ENCODE assay signal across 27 cellular contexts in the genomic region with DNA sequence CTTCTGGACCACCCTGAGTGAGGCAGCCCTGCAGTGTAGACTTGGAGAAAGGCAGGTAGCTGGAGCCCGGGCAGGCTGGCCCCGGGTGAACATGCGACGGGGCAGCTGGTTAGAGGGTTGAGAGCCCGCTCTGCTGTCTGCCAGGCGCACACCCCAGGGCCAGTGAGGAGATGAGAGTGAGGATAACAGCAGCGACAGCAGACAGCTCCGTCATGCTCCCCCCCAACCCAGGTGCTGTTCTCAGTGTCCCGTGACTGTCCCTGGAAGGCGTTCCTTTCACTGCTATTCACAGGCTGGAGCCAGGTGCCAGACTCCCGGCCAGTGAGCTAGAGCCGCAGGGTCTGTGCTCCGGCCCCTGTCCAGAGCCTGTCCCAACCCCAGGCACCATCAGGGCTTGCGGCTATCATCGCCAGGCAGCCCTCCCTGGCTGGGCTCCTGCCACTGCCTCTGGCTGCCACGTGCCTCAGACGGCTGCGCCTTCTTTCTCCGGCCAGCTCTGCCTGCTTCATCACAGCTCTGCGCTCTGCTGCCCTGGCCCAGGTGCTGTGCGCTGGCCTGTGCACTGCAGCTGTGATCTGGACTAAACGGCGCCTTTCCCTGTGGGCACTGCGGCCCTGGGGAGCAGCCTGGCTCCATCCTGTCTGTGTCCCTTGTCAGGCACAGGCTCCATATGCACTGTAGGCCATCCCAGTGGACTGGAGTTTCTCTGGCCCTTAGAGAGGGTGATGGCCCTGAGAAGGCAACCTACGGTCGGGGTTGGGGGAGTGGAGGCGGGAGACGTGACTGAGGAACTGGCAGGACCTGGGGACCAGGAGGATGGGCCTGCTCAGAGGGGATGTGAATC. TPM values are rescaled to one million over a fixed set of nuclear protein-coding genes. Genes with fewer than 3 reads are reported as not detected.
DNase-seq lines count a peak whose midpoint lies in the region; ATAC-seq and TF ChIP-seq lines count a peak whose summit lies in the region.
"Had no signal": no experiment of that assay in that cellular context is flagged by ENCODE, and none has a peak within 500 bp of the region (broad histone marks: within the 10 kb centered on the region; RNA-seq: fewer than 3 reads in every experiment).

No MANE protein-coding gene starts in this region.

- no CpG with 5 or more reads among the region's 28 CpGs for WGBS in H9 (ENCODE audit: extremely low coverage, insufficient read length, low lambda C conversion rate)

- no peak overlapping the region for H3K4me2 ChIP-seq in H9 (ENCODE audit: insufficient read depth, insufficient read length, low read length)
- no peak overlapping the region for H3K4me2 ChIP-seq in osteoblast (ENCODE audit: insufficient read depth, low read length)

- H3K23ac ChIP-seq in H9 (ENCODE audit: insufficient read length, low read depth, low read length) = no peak overlapping the region

- no peak overlapping the region for H2BK15ac ChIP-seq in H9 (ENCODE audit: low read depth, low read length)

- no peak overlapping the region for H2AK5ac ChIP-seq in H9 (ENCODE audit: insufficient read length, low read length)

- peaks cover 10 to 12% of the 10 kb centered on the region in 2 experiments for H3K4me1 Mint-ChIP-seq in H9
- H3K4me1 Mint-ChIP-seq: activated naive CD8-positive, alpha-beta T cell treated with anti-CD3 and anti-CD28 coated beads, Interleukin-2, amount 50 U/mL, for 24 hours; CD4-positive, CD25-positive, alpha-beta regulatory T cell; mesothelial cell of epicardium; naive thymus-derived CD4-positive, alpha-beta T cell had no signal

- H3K9ac ChIP-seq in H9 (ENCODE audit: extremely low read depth, insufficient read length, low read length) = no peak overlapping the region

- H3K9me3 ChIP-seq in H9 (ENCODE audit: control insufficient read depth, low read depth, low read length) (no peaks in the 10 kb centered on the region), osteoblast (ENCODE audit: low read depth, low read length) (no peaks in the 10 kb centered on the region)
- H3K9me3 ChIP-seq: heart right ventricle, pancreas, right atrium auricular region, transverse colon had no signal

- H2BK120ac ChIP-seq in H9 (ENCODE audit: low read depth, low read length, poor library complexity, severe bottlenecking) = no peak overlapping the region

- no peak overlapping the region for H4K5ac ChIP-seq in H9 (ENCODE audit: insufficient read length, low read depth, low read length)

- no peak overlapping the region for H2BK20ac ChIP-seq in H9 (ENCODE audit: low read depth, low read length, poor library complexity, severe bottlenecking)

- H3K27me3 ChIP-seq in H9 (ENCODE audit: insufficient read depth, low read length) = no peaks in the 10 kb centered on the region
- peaks cover 6% of the 10 kb centered on the region for H3K27me3 ChIP-seq in osteoblast (ENCODE audit: insufficient read depth, low read length)
- H3K27me3 ChIP-seq: pancreas, right atrium auricular region, transverse colon had no signal

- no peaks in the 10 kb centered on the region for H3K36me3 ChIP-seq in osteoblast (ENCODE audit: insufficient read depth, low read length)
- H3K36me3 ChIP-seq: heart right ventricle, pancreas, right atrium auricular region, transverse colon had no signal

- no peak overlapping the region for H2BK5ac ChIP-seq in H9 (ENCODE audit: insufficient read length, low read length)

- H2AFZ ChIP-seq in H9 (ENCODE audit: low read length) = no peak overlapping the region
- H2AFZ ChIP-seq in osteoblast (ENCODE audit: low read length) = no peak overlapping the region

- no peaks in the 10 kb centered on the region for H3K79me1 ChIP-seq in H9 (ENCODE audit: insufficient read depth, low read depth, low read length, poor library complexity, severe bottlenecking)

- H3K23me2 ChIP-seq in H9 (ENCODE audit: insufficient read length, low read depth, low read length, poor library complexity, severe bottlenecking) = no peaks in the 10 kb centered on the region

- peaks cover 6% of the 10 kb centered on the region for H3K27me3 Mint-ChIP-seq in H9 (ENCODE audit: low read depth)
- H3K27me3 Mint-ChIP-seq: activated naive CD8-positive, alpha-beta T cell treated with anti-CD3 and anti-CD28 coated beads, Interleukin-2, amount 50 U/mL, for 24 hours had no signal

- H3K4me3 ChIP-seq in osteoblast (ENCODE audit: insufficient read depth, low read length) = no peak overlapping the region
- H3K4me3 ChIP-seq: heart right ventricle, pancreas, right atrium auricular region, transverse colon had no signal

- H4K91ac ChIP-seq in H9 (ENCODE audit: insufficient read length, low read depth, low read length) = no peak overlapping the region

- H2BK12ac ChIP-seq in H9 (ENCODE audit: insufficient read length, low read depth, low read length) = no peak overlapping the region

- H3K14ac ChIP-seq in H9 (ENCODE audit: insufficient read depth, low read length) = no peak overlapping the region

- TF ChIP-seq CTCF in H9 (conservative IDR thresholded peaks at IDR 0.05) (no peak), osteoblast (IDR thresholded peaks at IDR 0.05; ENCODE audit: extremely low read depth, low read depth, low read length) (no peak), RWPE1 (conservative IDR thresholded peaks at IDR 0.05; ENCODE audit: low read depth) (no peak)

- H3K4me1 ChIP-seq in H9 (ENCODE audit: insufficient read depth, low read length) (no peaks in the 10 kb centered on the region), osteoblast (ENCODE audit: insufficient read depth, low read length) (no peaks in the 10 kb centered on the region)
- H3K4me1 ChIP-seq: heart right ventricle, pancreas, right atrium auricular region, transverse colon had no signal

- CTCF ChIA-PET in RWPE1 (lab: Yijun Ruan, JAX) = no interaction called here

- H4K8ac ChIP-seq in H9 (replicated peaks; ENCODE audit: insufficient read length, low read depth, low read length) = no peak overlapping the region

- POLR2A ChIA-PET in RWPE1 (lab: Yijun Ruan, JAX; ENCODE audit: low non-redundant PET) = no interaction called here

- H3K27ac ChIP-seq in H9 (ENCODE audit: insufficient read length, low read depth, low read length) (no peak overlapping the region), osteoblast (ENCODE audit: low read depth, low read length) (no peak overlapping the region), RWPE1 (no peak overlapping the region)
- H3K27ac ChIP-seq: epithelial cell of prostate, heart right ventricle, pancreas, right atrium auricular region, transverse colon had no signal

- peak overlapping the region in 2 of 3 experiments; percentile 49 to 58; a peak in 1 of 7 replicates for H3K27ac Mint-ChIP-seq in H9
- H3K27ac Mint-ChIP-seq: activated CD8-positive, alpha-beta T cell treated with anti-CD3 and anti-CD28 coated beads, Interleukin-2, amount 10 ng/mL, durations not matched to agents 7 days and 5 days; activated naive CD8-positive, alpha-beta T cell treated with anti-CD3 and anti-CD28 coated beads, Interleukin-2, amount 50 U/mL, for 24 hours; CD4-positive, CD25-positive, alpha-beta regulatory T cell; mesothelial cell of epicardium; naive thymus-derived CD4-positive, alpha-beta T cell had no signal

- H3K79me2 ChIP-seq in H9 (ENCODE audit: insufficient read depth, low read length) = no peaks in the 10 kb centered on the region
- H3K79me2 ChIP-seq in osteoblast (ENCODE audit: insufficient read depth, low read length) = no peaks in the 10 kb centered on the region

- H3K9me3 Mint-ChIP-seq in H9 = no peaks in the 10 kb centered on the region
- H3K9me3 Mint-ChIP-seq: activated naive CD8-positive, alpha-beta T cell treated with anti-CD3 and anti-CD28 coated beads, Interleukin-2, amount 50 U/mL, for 24 hours; CD4-positive, CD25-positive, alpha-beta regulatory T cell; mesothelial cell of epicardium; naive thymus-derived CD4-positive, alpha-beta T cell had no signal

- no peaks in the 10 kb centered on the region; a peak in 1 of 7 replicates for H3K36me3 Mint-ChIP-seq in H9 (ENCODE audit: insufficient read depth in 1 of 3, low read depth in 3 of 3)
- H3K36me3 Mint-ChIP-seq: CD4-positive, CD25-positive, alpha-beta regulatory T cell had no signal

- no peak for ATAC-seq in esophagus mucosa
- ATAC-seq: activated CD4-positive, CD25-positive, alpha-beta regulatory T cell treated with anti-CD3 and anti-CD28 coated beads, Interleukin-2, amount 50 U/mL, for 24 hours; activated CD8-positive, alpha-beta T cell treated with anti-CD3 and anti-CD28 coated beads, Interleukin-2, amount 10 ng/mL, durations not matched to agents 7 days and 5 days; activated naive CD8-positive, alpha-beta T cell treated with anti-CD3 and anti-CD28 coated beads, Interleukin-2, amount 50 U/mL, for 24 hours; left ventricle myocardium superior; naive thymus-derived CD4-positive, alpha-beta T cell had no signal

- H3K56ac ChIP-seq in H9 (ENCODE audit: insufficient read length, low read depth, low read length) = no peak overlapping the region

- no peak overlapping the region for H3K4ac ChIP-seq in H9 (ENCODE audit: low read depth, low read length)

- no peak overlapping the region for H3K4me3 Mint-ChIP-seq in H9
- H3K4me3 Mint-ChIP-seq: activated CD8-positive, alpha-beta T cell treated with anti-CD3 and anti-CD28 coated beads, Interleukin-2, amount 10 ng/mL, durations not matched to agents 7 days and 5 days; activated naive CD8-positive, alpha-beta T cell treated with anti-CD3 and anti-CD28 coated beads, Interleukin-2, amount 50 U/mL, for 24 hours; CD4-positive, CD25-positive, alpha-beta regulatory T cell; mesothelial cell of epicardium; naive thymus-derived CD4-positive, alpha-beta T cell had no signal

- DNase-seq in COLO668 (lab: John Stamatoyannopoulos, UW; ENCODE audit: unreplicated experiment) (peak; percentile 25), H9 (no peak), glomerular visceral epithelial cell (ENCODE audit: extremely low spot score) (peak; percentile 15), osteoblast (ENCODE audit: insufficient read length, low spot score, missing footprints) (peak; percentile 56), NCI-H2227 treated with DMSO at 0.1 percent for 48 hours (lab: John Stamatoyannopoulos, UW) (no peak), RWPE1 (ENCODE audit: low spot score) (no peak)
- no peak for DNase-seq in activated naive CD4-positive, alpha-beta T cell treated with anti-CD3 and anti-CD28 coated beads, Interleukin-2, amount 50 U/mL, for 16 hours
- DNase-seq: activated CD8-positive, alpha-beta T cell treated with anti-CD3 and anti-CD28 coated beads, Interleukin-2, amount 10 ng/mL, durations not matched to agents 7 days and 5 days; activated gamma-delta T cell; activated naive CD8-positive, alpha-beta T cell treated with anti-CD3 and anti-CD28 coated beads, Interleukin-2, amount 50 U/mL, for 24 hours; CD4-positive, CD25-positive, alpha-beta regulatory T cell; GDM1; heart right ventricle; Karpas-422; left ventricle myocardium superior; naive thymus-derived CD4-positive, alpha-beta T cell; NCI-H1694; NCI-H748 treated with DMSO at 0.1 percent for 48 hours; OCI-M1; pancreas; Right ventricle myocardium superior; transverse colon had no signal

- H3K18ac ChIP-seq in H9 (ENCODE audit: insufficient read length, low read depth, low read length) = no peak overlapping the region

- no peaks in the 10 kb centered on the region for H4K20me1 ChIP-seq in H9 (ENCODE audit: control insufficient read depth, insufficient read depth, insufficient read length)
- H4K20me1 ChIP-seq in osteoblast (ENCODE audit: insufficient read depth, low read length) = no peaks in the 10 kb centered on the region

- H3T11ph ChIP-seq in H9 (ENCODE audit: low read length) = no peak overlapping the region

RNA-seq across cellular contexts. Expression of a gene that starts 19.8 kb away (rescaled TPM):
- total RNA-seq in H9 (2021) (7.9 and 9.3 TPM in 2 replicates), osteoblast (not detected in 2 replicates), esophagus mucosa (58.5 TPM)

Comparison
In these comparisons a context has a peak if more than half of its experiments do, and no peak if none do; other contexts are left out.
1. DNase-seq: peak in COLO668 (single experiment), glomerular visceral epithelial cell (single experiment) and osteoblast (single experiment); none in H9 (single experiment), activated naive CD4-positive, alpha-beta T cell treated with anti-CD3 and anti-CD28 coated beads, Interleukin-2, amount 50 U/mL, for 16 hours (single experiment), NCI-H2227 treated with DMSO at 0.1 percent for 48 hours (single experiment) and RWPE1 (single experiment).